In the genomic region with DNA sequence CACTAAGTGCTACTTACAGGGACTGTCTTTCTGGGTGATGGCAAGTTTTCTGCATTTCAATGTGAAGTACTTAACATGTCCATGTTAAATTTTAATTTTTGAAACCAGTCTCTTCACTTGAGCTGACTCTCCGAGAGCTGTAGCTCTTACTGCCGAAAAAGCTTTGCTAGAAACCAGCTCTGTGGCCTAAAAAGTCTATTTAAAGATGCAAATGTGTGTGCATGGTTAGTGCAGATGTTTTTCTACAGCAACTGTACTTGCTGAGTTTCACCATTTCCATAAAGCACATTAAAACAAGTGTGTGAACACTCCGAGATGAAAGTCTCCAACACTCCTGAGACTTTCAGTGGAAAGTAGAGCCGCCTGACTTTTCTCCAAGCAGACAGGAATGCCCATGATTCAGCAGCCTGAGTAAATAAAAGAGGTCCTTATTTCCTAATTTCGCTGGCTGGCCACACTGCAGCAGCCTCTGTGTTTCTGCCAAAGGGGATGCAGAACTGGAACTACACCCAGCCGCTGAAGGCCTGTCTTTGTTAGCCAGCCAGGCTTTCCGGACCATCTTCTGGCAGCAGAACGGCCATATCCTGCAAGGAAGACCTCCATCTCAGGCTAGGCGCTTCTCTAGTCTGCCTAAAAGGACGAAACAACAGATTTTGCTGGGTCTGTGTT, we compare ENCODE assay signal across 8 cellular contexts.
DNase-seq lines count a peak whose midpoint lies in the region; ATAC-seq lines count a peak whose summit lies in the region.

No MANE protein-coding gene starts in this region.

- DNase-seq in UCSD-AML1 (lab: John Stamatoyannopoulos, UW; ENCODE audit: unreplicated experiment), result peak; percentile 25
- DNase-seq in Right ventricle myocardium superior, result peak; percentile 81
- peak; percentile 82 for DNase-seq in sciatic nerve (ENCODE audit: low spot score)
- DNase-seq in NCI-H524 (lab: John Stamatoyannopoulos, UW), result no peak
- DNase-seq in central memory CD4-positive, alpha-beta T cell, result no peak
- DNase-seq in NCI-H2107 (lab: John Stamatoyannopoulos, UW), result no peak

- peak; percentile 53 for ATAC-seq in GM19035 (IDR thresholded peaks at IDR 0.05; ENCODE audit: unreplicated experiment)
- ATAC-seq in Right ventricle myocardium superior (ENCODE audit: poor library complexity), result peak; percentile 82
- ATAC-seq in sciatic nerve, result peak; percentile 96
- ATAC-seq in GM21825 (IDR thresholded peaks at IDR 0.05; ENCODE audit: unreplicated experiment), result no peak

- intact Hi-C loops in Right ventricle myocardium superior (cut with DNase I), result no loop called here
- intact Hi-C loops in sciatic nerve (cut with DNase I), result no loop called here

Comparison
In these comparisons a context has a peak if more than half of its experiments do, and no peak if none do; other contexts are left out.
1. DNase-seq: peak in UCSD-AML1 (single experiment), Right ventricle myocardium superior (single experiment) and sciatic nerve (single experiment); none in NCI-H524 (0 of 2), central memory CD4-positive, alpha-beta T cell (single experiment) and NCI-H2107 (single experiment).